Comparison of ENCODE assay signal across 11 cellular contexts in genomic region chr17:7018331-7018964, GRCh38. TPM values are rescaled to one million over a fixed set of nuclear protein-coding genes. Genes with fewer than 3 reads are reported as not detected.
A peak's percentile ranks its signal among the peaks of the same experiment; 100 is the strongest.
DNase-seq lines count a peak whose midpoint lies in the region; FAIRE-seq and TF ChIP-seq lines count a peak whose summit lies in the region.
"Had no signal": no experiment of that assay in that cellular context is flagged by ENCODE, and none has a peak within 500 bp of the region (broad histone marks: within the 10 kb centered on the region; RNA-seq: fewer than 3 reads in every experiment).

No MANE protein-coding gene starts in this region.

- peaks cover 0 to 3% of the 10 kb centered on the region in 2 experiments for H3K36me3 ChIP-seq in endothelial cell of umbilical vein (ENCODE audit: control insufficient read depth in 2 of 2, extremely low read depth in 1 of 2, insufficient read depth in 2 of 2, low read length in 2 of 2)
- H3K36me3 ChIP-seq in smooth muscle cell (ENCODE audit: low read depth): no peaks in the 10 kb centered on the region
- no peaks in the 10 kb centered on the region; the same call in 1 of the 2 replicates for H3K36me3 ChIP-seq in HAP-1 (replicated peaks)

- TF ChIP-seq CTCF in endothelial cell of umbilical vein (IDR thresholded peaks at IDR 0.05; ENCODE audit: extremely low read depth in 1 of 2, insufficient read depth in 1 of 2, low read depth in 1 of 2, low read length in 2 of 2): no peak
- TF ChIP-seq CTCF in nephron progenitor cell (IDR thresholded peaks at IDR 0.05): no peak
- TF ChIP-seq CTCF in smooth muscle cell (IDR thresholded peaks at IDR 0.05; ENCODE audit: borderline replicate concordance, insufficient read depth, poor library complexity, severe bottlenecking): no peak

- peaks cover 25% of the 10 kb centered on the region for H3F3A ChIP-seq in smooth muscle cell (ENCODE audit: low read depth)

- no peak overlapping the region for H3K27ac ChIP-seq in endothelial cell of umbilical vein (ENCODE audit: insufficient read depth, low read depth, low read length)
- H3K27ac ChIP-seq in smooth muscle cell (ENCODE audit: low read depth): no peak overlapping the region

- in situ Hi-C loops in HAP-1 (cut with MboI; ENCODE audit: low sequenced_read_pairs): no loop called here

- H3K4me3 ChIP-seq in endothelial cell of umbilical vein (replicated peaks in 1 of 3; ENCODE audit: insufficient read depth in 1 of 3, low read depth in 1 of 3, low read length in 3 of 3) (no peak overlapping the region), smooth muscle cell (no peak overlapping the region), HAP-1 (no peak overlapping the region)

- H3K4me1 ChIP-seq in endothelial cell of umbilical vein (ENCODE audit: control insufficient read depth, extremely low read depth, insufficient read depth, low read length) (peaks cover 51% of the 10 kb centered on the region), smooth muscle cell (ENCODE audit: low read depth) (peaks cover 16% of the 10 kb centered on the region), HAP-1 (peaks cover 25% of the 10 kb centered on the region)

- dilution Hi-C loops in endothelial cell of umbilical vein (cut with MboI; ENCODE audit: extremely low pct_ligation_motif_present, low sequenced_read_pairs): no loop called here

- POLR2A ChIA-PET in endothelial cell of umbilical vein (lab: Charles Lee): no interaction called here

- H3K9me3 ChIP-seq in endothelial cell of umbilical vein (replicated peaks; ENCODE audit: control insufficient read depth, insufficient read depth, low read length) (no peaks in the 10 kb centered on the region), smooth muscle cell (replicated peaks; ENCODE audit: low read depth) (no peaks in the 10 kb centered on the region), HAP-1 (no peaks in the 10 kb centered on the region)

- TF ChIP-seq POLR2A in endothelial cell of umbilical vein (IDR thresholded peaks at IDR 0.05; ENCODE audit: low read depth, low read length): peak; percentile 15

- no peaks in the 10 kb centered on the region for H3K9me1 ChIP-seq in endothelial cell of umbilical vein (replicated peaks; ENCODE audit: control insufficient read depth, extremely low read depth, insufficient read depth, low read length)

- H3K27me3 ChIP-seq in endothelial cell of umbilical vein (ENCODE audit: control insufficient read depth in 2 of 2, insufficient read depth in 2 of 2, low read length in 2 of 2): no peaks in the 10 kb centered on the region
- H3K27me3 ChIP-seq in smooth muscle cell (ENCODE audit: low read depth): peaks cover 14% of the 10 kb centered on the region
- H3K27me3 ChIP-seq in HAP-1 (ENCODE audit: low read depth): no peaks in the 10 kb centered on the region

- no peak overlapping the region for H3K4me3 Mint-ChIP-seq in activated naive CD8-positive, alpha-beta T cell
- no peak overlapping the region for H3K4me3 Mint-ChIP-seq in activated naive CD8-positive, alpha-beta T cell treated with anti-CD3 and anti-CD28 coated beads for 36 hours
- peak overlapping the region; percentile 50 for H3K4me3 Mint-ChIP-seq in nephron progenitor cell

- DNase-seq in activated naive CD8-positive, alpha-beta T cell treated with anti-CD3 and anti-CD28 coated beads for 36 hours: no peak
- DNase-seq in endothelial cell of umbilical vein (ENCODE audit: low read depth, low spot score) (no peak), nephron progenitor cell (no peak), ureter (ENCODE audit: low spot score) (peak; percentile 48), smooth muscle cell (lab: John Stamatoyannopoulos, UW; ENCODE audit: unreplicated experiment) (no peak), dermis blood vessel endothelial cell (no peak), HAP-1 (ENCODE audit: low spot score in 2 of 2) (no peak)
- DNase-seq: NCI-H1436 had no signal

- H2AFZ ChIP-seq in endothelial cell of umbilical vein (ENCODE audit: low read depth, low read length): no peak overlapping the region
- H2AFZ ChIP-seq in smooth muscle cell (ENCODE audit: low read depth): no peak overlapping the region

- peaks cover 8% of the 10 kb centered on the region for H3K36me3 Mint-ChIP-seq in activated naive CD8-positive, alpha-beta T cell
- peaks cover 35% of the 10 kb centered on the region for H3K36me3 Mint-ChIP-seq in activated naive CD8-positive, alpha-beta T cell treated with anti-CD3 and anti-CD28 coated beads for 36 hours
- H3K36me3 Mint-ChIP-seq in nephron progenitor cell (ENCODE audit: low read depth): no peaks in the 10 kb centered on the region

- no peak overlapping the region for H3K4me2 ChIP-seq in endothelial cell of umbilical vein (ENCODE audit: insufficient read depth, low read length)
- H3K4me2 ChIP-seq in smooth muscle cell: no peak overlapping the region

- H3K9ac ChIP-seq in endothelial cell of umbilical vein (replicated peaks; ENCODE audit: extremely low read depth, insufficient read depth, low read length): no peak overlapping the region
- no peak overlapping the region for H3K9ac ChIP-seq in smooth muscle cell (ENCODE audit: low read depth)

- BruUV-seq in endothelial cell of umbilical vein (replicated peaks; lab: Mats Ljungman, UMichigan): no TSS peak

- FAIRE-seq in endothelial cell of umbilical vein (lab: Jason Lieb, UNC): no peak
- FAIRE-seq: colon had no signal

- H3K4me1 Mint-ChIP-seq in activated naive CD8-positive, alpha-beta T cell (ENCODE audit: low read depth): peaks cover 59% of the 10 kb centered on the region
- peaks cover 66% of the 10 kb centered on the region for H3K4me1 Mint-ChIP-seq in activated naive CD8-positive, alpha-beta T cell treated with anti-CD3 and anti-CD28 coated beads for 36 hours
- H3K4me1 Mint-ChIP-seq in nephron progenitor cell: peaks cover 91% of the 10 kb centered on the region

- H4K20me1 ChIP-seq in endothelial cell of umbilical vein (replicated peaks; ENCODE audit: control insufficient read depth, extremely low read depth, insufficient read depth, low read length): no peaks in the 10 kb centered on the region
- no peaks in the 10 kb centered on the region for H4K20me1 ChIP-seq in smooth muscle cell (ENCODE audit: low read depth)

- intact Hi-C loops in endothelial cell of umbilical vein (cut with micrococcal nuclease): no loop called here

- H3K79me2 ChIP-seq in endothelial cell of umbilical vein (ENCODE audit: control insufficient read depth, insufficient read depth, low read length): peaks cover 16% of the 10 kb centered on the region
- H3K79me2 ChIP-seq in smooth muscle cell (ENCODE audit: low read depth): peaks cover 2% of the 10 kb centered on the region

- H3K9me3 Mint-ChIP-seq in activated naive CD8-positive, alpha-beta T cell (ENCODE audit: low read depth): no peaks in the 10 kb centered on the region
- H3K9me3 Mint-ChIP-seq in activated naive CD8-positive, alpha-beta T cell treated with anti-CD3 and anti-CD28 coated beads for 36 hours: no peaks in the 10 kb centered on the region
- no peaks in the 10 kb centered on the region for H3K9me3 Mint-ChIP-seq in nephron progenitor cell

- CTCF ChIA-PET in endothelial cell of umbilical vein (lab: Charles Lee): interaction anchor here (1.1 to 5.2 kb wide), 2 partner anchors 27 to 108 kb away, joined by 3 to 58 read pairs; no protein-coding TSS in a partner anchor

- peak overlapping the region; percentile 38 for H3K27ac Mint-ChIP-seq in activated naive CD8-positive, alpha-beta T cell
- no peak overlapping the region for H3K27ac Mint-ChIP-seq in activated naive CD8-positive, alpha-beta T cell treated with anti-CD3 and anti-CD28 coated beads for 36 hours
- H3K27ac Mint-ChIP-seq in nephron progenitor cell: peak overlapping the region; percentile 62

- no peaks in the 10 kb centered on the region for H3K27me3 Mint-ChIP-seq in activated naive CD8-positive, alpha-beta T cell
- peaks cover 11% of the 10 kb centered on the region for H3K27me3 Mint-ChIP-seq in activated naive CD8-positive, alpha-beta T cell treated with anti-CD3 and anti-CD28 coated beads for 36 hours
- peaks cover 24% of the 10 kb centered on the region for H3K27me3 Mint-ChIP-seq in nephron progenitor cell (ENCODE audit: low read depth, poor library complexity)

- WGBS in smooth muscle cell (ENCODE audit: low lambda C conversion rate): 85% methylated on average over 8 of the region's 10 CpGs

RNA-seq across cellular contexts. Expression of gene BCL6B, which starts 4.4 kb away (rescaled TPM):
- total RNA-seq in activated naive CD8-positive, alpha-beta T cell treated with anti-CD3 and anti-CD28 coated beads for 36 hours: 1 to 10 TPM in 1 of 2 experiments, under 1 TPM in 1; 0.85 to 1.0 TPM
- total RNA-seq in endothelial cell of umbilical vein (160 and 163 TPM in 2 replicates), ureter (21.6 TPM), smooth muscle cell (0.45 TPM in 1 of 2 replicates, not detected in the other), dermis blood vessel endothelial cell (86.6 and 140 TPM in 2 replicates)
- polyA plus RNA-seq in endothelial cell of umbilical vein (93.5 and 94.5 TPM in 2 replicates), smooth muscle cell (not detected in 2 replicates)
- polyA plus RNA-seq in endothelial cell of umbilical vein (2011; cell fraction: cytosol; rRNA removed): 43.3 and 56.6 TPM in 2 replicates
- 146 and 202 TPM in 2 replicates for polyA plus RNA-seq in endothelial cell of umbilical vein (2011; cell fraction: nucleus; rRNA removed)
- 100 and 123 TPM in 2 replicates for polyA plus RNA-seq in endothelial cell of umbilical vein (2012)
- polyA minus RNA-seq in endothelial cell of umbilical vein: 66.4 and 74.7 TPM in 2 replicates
- polyA minus RNA-seq in endothelial cell of umbilical vein (2011; cell fraction: cytosol; rRNA and poly(A)+ RNA removed): not detected
- 69.6 and 113 TPM in 2 replicates for polyA minus RNA-seq in endothelial cell of umbilical vein (2011; cell fraction: nucleus; rRNA and poly(A)+ RNA removed)

RNA-seq across cellular contexts. Expression of gene RNASEK, which starts 6.0 kb away (rescaled TPM):
- total RNA-seq in activated naive CD8-positive, alpha-beta T cell treated with anti-CD3 and anti-CD28 coated beads for 36 hours: 10 to 100 TPM; 90.6 to 98.6 TPM
- total RNA-seq in endothelial cell of umbilical vein (272 and 287 TPM in 2 replicates), ureter (151 TPM), smooth muscle cell (350 and 356 TPM in 2 replicates), dermis blood vessel endothelial cell (28.1 and 47.9 TPM in 2 replicates)
- polyA plus RNA-seq in endothelial cell of umbilical vein (309 and 319 TPM in 2 replicates), smooth muscle cell (718 and 785 TPM in 2 replicates)
- polyA plus RNA-seq in endothelial cell of umbilical vein (2011; cell fraction: cytosol; rRNA removed): 279 and 315 TPM in 2 replicates
- 116 and 141 TPM in 2 replicates for polyA plus RNA-seq in endothelial cell of umbilical vein (2011; cell fraction: nucleus; rRNA removed)
- polyA plus RNA-seq in endothelial cell of umbilical vein (2012): 589 and 679 TPM in 2 replicates
- 196 and 216 TPM in 2 replicates for polyA minus RNA-seq in endothelial cell of umbilical vein
- polyA minus RNA-seq in endothelial cell of umbilical vein (2011; cell fraction: cytosol; rRNA and poly(A)+ RNA removed): 135 TPM
- polyA minus RNA-seq in endothelial cell of umbilical vein (2011; cell fraction: nucleus; rRNA and poly(A)+ RNA removed): 63.9 and 81.2 TPM in 2 replicates

RNA-seq across cellular contexts. Expression of gene SLC16A13, which starts 17.4 kb away (rescaled TPM):
- 1 to 10 TPM; 5.2 to 6.2 TPM for total RNA-seq in activated naive CD8-positive, alpha-beta T cell treated with anti-CD3 and anti-CD28 coated beads for 36 hours
- 18.6 and 24.7 TPM in 2 replicates for total RNA-seq in endothelial cell of umbilical vein
- 16.8 and 18.4 TPM in 2 replicates for polyA plus RNA-seq in endothelial cell of umbilical vein
- polyA plus RNA-seq in endothelial cell of umbilical vein (2011; cell fraction: cytosol; rRNA removed): 6.4 and 8.0 TPM in 2 replicates
- 8.8 and 10.8 TPM in 2 replicates for polyA plus RNA-seq in endothelial cell of umbilical vein (2011; cell fraction: nucleus; rRNA removed)
- polyA plus RNA-seq in endothelial cell of umbilical vein (2012): 7.9 and 12.0 TPM in 2 replicates
- polyA minus RNA-seq in endothelial cell of umbilical vein: 13.8 and 17.9 TPM in 2 replicates
- 1.8 TPM for polyA minus RNA-seq in endothelial cell of umbilical vein (2011; cell fraction: cytosol; rRNA and poly(A)+ RNA removed)
- polyA minus RNA-seq in endothelial cell of umbilical vein (2011; cell fraction: nucleus; rRNA and poly(A)+ RNA removed): 5.2 and 6.5 TPM in 2 replicates
- 6.7 TPM for total RNA-seq in ureter
- total RNA-seq in smooth muscle cell: 2.0 and 2.7 TPM in 2 replicates
- 3.5 TPM in 2 replicates for polyA plus RNA-seq in smooth muscle cell
- total RNA-seq in dermis blood vessel endothelial cell: 1.7 and 2.2 TPM in 2 replicates

RNA-seq across cellular contexts. Expression of gene ALOX12, which starts 22.6 kb away (rescaled TPM):
- not detected for total RNA-seq in activated naive CD8-positive, alpha-beta T cell treated with anti-CD3 and anti-CD28 coated beads for 36 hours
- total RNA-seq in endothelial cell of umbilical vein: not detected in 2 replicates
- polyA plus RNA-seq in endothelial cell of umbilical vein: not detected in 2 replicates
- 0.03 TPM in 1 of 2 replicates, not detected in the other for polyA plus RNA-seq in endothelial cell of umbilical vein (2011; cell fraction: cytosol; rRNA removed)
- not detected in 2 replicates for polyA plus RNA-seq in endothelial cell of umbilical vein (2011; cell fraction: nucleus; rRNA removed)
- polyA plus RNA-seq in endothelial cell of umbilical vein (2012): 0.16 and 0.52 TPM in 2 replicates
- not detected in 2 replicates for polyA minus RNA-seq in endothelial cell of umbilical vein
- polyA minus RNA-seq in endothelial cell of umbilical vein (2011; cell fraction: cytosol; rRNA and poly(A)+ RNA removed): not detected
- not detected in 2 replicates for polyA minus RNA-seq in endothelial cell of umbilical vein (2011; cell fraction: nucleus; rRNA and poly(A)+ RNA removed)
- 1.9 TPM for total RNA-seq in ureter
- not detected in 2 replicates for total RNA-seq in smooth muscle cell
- polyA plus RNA-seq in smooth muscle cell: 0.35 and 0.72 TPM in 2 replicates
- total RNA-seq in dermis blood vessel endothelial cell: not detected in 2 replicates
- total RNA-seq: activated CD8-positive, alpha-beta memory T cell treated with anti-CD3 and anti-CD28 coated beads for 36 hours had no signal

RNA-seq across cellular contexts. Expression of gene SLC16A11, which starts 25.4 kb away (rescaled TPM):
- 1 to 10 TPM; 1.5 to 1.8 TPM for total RNA-seq in activated naive CD8-positive, alpha-beta T cell treated with anti-CD3 and anti-CD28 coated beads for 36 hours
- total RNA-seq in endothelial cell of umbilical vein (0.53 and 0.95 TPM in 2 replicates), ureter (2.8 TPM), smooth muscle cell (0.36 TPM in 1 of 2 replicates, not detected in the other), dermis blood vessel endothelial cell (1.1 and 1.5 TPM in 2 replicates)
- polyA plus RNA-seq in endothelial cell of umbilical vein (1.1 and 1.4 TPM in 2 replicates), smooth muscle cell (0.65 and 0.80 TPM in 2 replicates)
- polyA plus RNA-seq in endothelial cell of umbilical vein (2011; cell fraction: cytosol; rRNA removed): 0.52 and 0.68 TPM in 2 replicates
- polyA plus RNA-seq in endothelial cell of umbilical vein (2011; cell fraction: nucleus; rRNA removed): 1.8 and 2.0 TPM in 2 replicates
- 0.21 and 0.46 TPM in 2 replicates for polyA plus RNA-seq in endothelial cell of umbilical vein (2012)
- polyA minus RNA-seq in endothelial cell of umbilical vein: not detected in 2 replicates
- polyA minus RNA-seq in endothelial cell of umbilical vein (2011; cell fraction: cytosol; rRNA and poly(A)+ RNA removed): not detected
- polyA minus RNA-seq in endothelial cell of umbilical vein (2011; cell fraction: nucleus; rRNA and poly(A)+ RNA removed): 1.2 TPM in 1 of 2 replicates, not detected in the other

Comparison
In these comparisons a context has a peak if more than half of its experiments do, and no peak if none do; other contexts are left out.
1. RNA of gene BCL6B, which starts 4.4 kb away (total RNA-seq): 160 to 163 TPM in endothelial cell of umbilical vein, 86.6 to 140 TPM in dermis blood vessel endothelial cell and 21.6 TPM in ureter (single experiment); 0.85 to 1.0 TPM in activated naive CD8-positive, alpha-beta T cell treated with anti-CD3 and anti-CD28 coated beads for 36 hours and 0.45 TPM in smooth muscle cell; every median in the first group is over 10 times any median in the second.